ENCODE assay signal across 20 cellular contexts in genomic region chr22:20912494-20912893, GRCh38. TPM values are rescaled to one million over a fixed set of nuclear protein-coding genes. Genes with fewer than 3 reads are reported as not detected.
DNase-seq lines count a peak whose midpoint lies in the region; ATAC-seq, FAIRE-seq and TF ChIP-seq lines count a peak whose summit lies in the region.
"Had no signal": no experiment of that assay in that cellular context is flagged by ENCODE, and none has a peak within 500 bp of the region (broad histone marks: within the 10 kb centered on the region; RNA-seq: fewer than 3 reads in every experiment).

No MANE protein-coding gene starts in this region.

- H3K4me2 ChIP-seq in A549: no peak overlapping the region
- H3K4me2 ChIP-seq: BLaER1 had no signal

- no peak for TF ChIP-seq RAD21 in A549 (conservative IDR thresholded peaks at IDR 0.05 in 1 of 2, IDR thresholded peaks at IDR 0.05 in 1 of 2)

- H3K9me3 ChIP-seq in A549 (no peaks in the 10 kb centered on the region), HEK293 (ENCODE audit: control insufficient read depth, insufficient read depth, low read depth, low read length) (no peaks in the 10 kb centered on the region), BE2C (no peaks in the 10 kb centered on the region)
- H3K9me3 ChIP-seq: BLaER1 had no signal

- no peak overlapping the region for H3K4me3 ChIP-seq in A549
- no peak overlapping the region for H3K4me3 ChIP-seq in HEK293 (ENCODE audit: low read depth, low read length)
- no peak overlapping the region for H3K4me3 ChIP-seq in BE2C (ENCODE audit: low read depth, low read length)
- H3K4me3 ChIP-seq: BLaER1 had no signal

- H3K36me3 ChIP-seq in HEK293 (ENCODE audit: control insufficient read depth in 2 of 2, insufficient read depth in 1 of 2, low read length in 2 of 2): no peaks in the 10 kb centered on the region
- H3K36me3 ChIP-seq in BE2C: no peaks in the 10 kb centered on the region
- H3K36me3 ChIP-seq: BLaER1 had no signal

- no peak for FAIRE-seq in A549 (lab: Jason Lieb, UNC)
- FAIRE-seq: A204.1, GM19239, H1 had no signal

- H3K27me3 ChIP-seq in BE2C: no peaks in the 10 kb centered on the region
- H3K27me3 ChIP-seq: BLaER1 had no signal

- 83% methylated on average over 6 of the region's 6 CpGs for WGBS in A549 (ENCODE audit: missing lambda C conversion rate)

- no peak for ATAC-seq in A549
- no peak for ATAC-seq in HG02763 (IDR thresholded peaks at IDR 0.05; ENCODE audit: unreplicated experiment)
- no peak for ATAC-seq in GM18861 (IDR thresholded peaks at IDR 0.05; ENCODE audit: unreplicated experiment)

- DNase-seq in A549 (ENCODE audit: low read depth in 1 of 2, low spot score in 1 of 2): no peak
- no peak for DNase-seq in epithelial cell of prostate (ENCODE audit: low read depth, low spot score)
- peak; percentile 20 for DNase-seq in posterior vena cava (ENCODE audit: low spot score)
- no peak for DNase-seq in BE2C
- DNase-seq: AML-193; CD4-positive, alpha-beta memory T cell; DMS153; DMS79; GF-D8; H9; KG1 had no signal

- no peak for TF ChIP-seq POLR2A in A549 (IDR thresholded peaks at IDR 0.05; ENCODE audit: low read length)

- H3K27ac ChIP-seq in A549 (no peak overlapping the region), HEK293 (ENCODE audit: extremely low read depth, low read depth, low read length) (no peak overlapping the region), epithelial cell of prostate (peak overlapping the region; percentile 14)
- H3K27ac ChIP-seq: BLaER1, HL-60 had no signal

- CTCF ChIA-PET in A549 (lab: Yijun Ruan, JAX) (interaction anchor here (1.1 to 2.1 kb wide), 2 partner anchors 26 to 109 kb away, joined by 4 read pairs; no protein-coding TSS in a partner anchor), HEK293 (lab: Yijun Ruan, JAX) (interaction anchor here (1.7 kb wide), 1 partner anchor 27 kb away, joined by 4 read pairs; no protein-coding TSS in a partner anchor)

- no peaks in the 10 kb centered on the region for H3K4me1 ChIP-seq in A549
- H3K4me1 ChIP-seq in HEK293 (ENCODE audit: control insufficient read depth, insufficient read depth, low read length): no peaks in the 10 kb centered on the region
- no peaks in the 10 kb centered on the region for H3K4me1 ChIP-seq in BE2C
- H3K4me1 ChIP-seq: BLaER1 had no signal

- POLR2A ChIA-PET in A549 (lab: Yijun Ruan, JAX) (interaction anchor here (1.0 kb wide), 1 partner anchor 8 kb away, joined by 3 read pairs; no protein-coding TSS in a partner anchor), HEK293 (lab: Yijun Ruan, JAX) (no interaction called here)

- intact Hi-C loops in posterior vena cava (cut with DNase I): no loop called here

- no peak for TF ChIP-seq EP300 in A549 (IDR thresholded peaks at IDR 0.05)

- TF ChIP-seq CTCF in A549 (IDR thresholded peaks at IDR 0.05) (no peak), HEK293 (tag by site-specific recombination; IDR thresholded peaks at IDR 0.05) (no peak), BE2C (IDR thresholded peaks at IDR 0.05; ENCODE audit: low read depth, low read length) (no peak)

TF ChIP-seq in A549, 52 proteins besides CTCF, POLR2A, EP300 and RAD21:
- TF ChIP-seq RFX5 (IDR thresholded peaks at IDR 0.05): no peak
- TF ChIP-seq MAFK (IDR thresholded peaks at IDR 0.05; ENCODE audit: partially characterized antibody): peak; percentile 83

TF ChIP-seq in HEK293, 187 proteins besides CTCF, POLR2A, EP300 and RAD21:
- TF ChIP-seq GLIS1 (tag by site-specific recombination; IDR thresholded peaks at IDR 0.05) (peak; percentile 47; the same call in 1 of the 2 replicates), TSHZ1 (tag by site-specific recombination; IDR thresholded peaks at IDR 0.05; ENCODE audit: borderline replicate concordance) (no peak)

RNA-seq across cellular contexts. Expression of gene CRKL, which starts 4.7 kb away (rescaled TPM):
- polyA plus RNA-seq in A549 (2011; rRNA removed) (21.4 and 28.9 TPM in 2 replicates), A549 (2017; fragmentation: RNase III; extraction: RNeasy Plus Mini Kit Qiagen cat#74134 plus additional on column Dnase treatment) (20.6 to 22.8 TPM (median 22.2 TPM) in 3 replicates)
- 9.2 and 12.1 TPM in 2 replicates for polyA plus RNA-seq in A549 (2012; cell fraction: cytosol; rRNA removed)
- polyA plus RNA-seq in A549 (2012; cell fraction: nucleus; rRNA removed): 7.3 and 11.1 TPM in 2 replicates
- polyA minus RNA-seq in A549 (2011; rRNA and poly(A)+ RNA removed): 30.9 and 33.1 TPM in 2 replicates
- 10 to 100 TPM; 36.7 to 37.5 TPM for total RNA-seq in posterior vena cava
- 51.2 TPM for polyA plus RNA-seq in BE2C (2012; ENCODE audit: insufficient read depth, insufficient read length, low read depth)

RNA-seq across cellular contexts. Expression of gene SNAP29, which starts 53.7 kb away (rescaled TPM):
- 20.1 and 23.4 TPM in 2 replicates for polyA plus RNA-seq in A549 (2011; rRNA removed)
- 13.3 and 14.1 TPM in 2 replicates for polyA plus RNA-seq in A549 (2012; cell fraction: cytosol; rRNA removed)
- 5.8 and 6.9 TPM in 2 replicates for polyA plus RNA-seq in A549 (2012; cell fraction: nucleus; rRNA removed)
- 13.4 to 14.2 TPM (median 13.8 TPM) in 3 replicates for polyA plus RNA-seq in A549 (2017; fragmentation: RNase III; extraction: RNeasy Plus Mini Kit Qiagen cat#74134 plus additional on column Dnase treatment)
- 8.9 and 9.6 TPM in 2 replicates for polyA minus RNA-seq in A549 (2011; rRNA and poly(A)+ RNA removed)
- total RNA-seq in posterior vena cava: 10 to 100 TPM; 22.9 to 25.5 TPM
- 26.5 TPM for polyA plus RNA-seq in BE2C (2012; ENCODE audit: insufficient read depth, insufficient read length, low read depth)

RNA-seq across cellular contexts. Expression of gene PI4KA, which starts 53.9 kb away (rescaled TPM):
- polyA plus RNA-seq in A549 (2011; rRNA removed) (14.4 and 22.6 TPM in 2 replicates), A549 (2017; fragmentation: RNase III; extraction: RNeasy Plus Mini Kit Qiagen cat#74134 plus additional on column Dnase treatment) (20.6 to 21.9 TPM (median 21.3 TPM) in 3 replicates)
- 23.9 and 27.8 TPM in 2 replicates for polyA plus RNA-seq in A549 (2012; cell fraction: cytosol; rRNA removed)
- 69.3 and 79.0 TPM in 2 replicates for polyA plus RNA-seq in A549 (2012; cell fraction: nucleus; rRNA removed)
- polyA minus RNA-seq in A549 (2011; rRNA and poly(A)+ RNA removed): 33.6 and 40.8 TPM in 2 replicates
- 10 to 100 TPM; 83.9 to 97.9 TPM for total RNA-seq in posterior vena cava
- polyA plus RNA-seq in BE2C (2012; ENCODE audit: insufficient read depth, insufficient read length, low read depth): 155 TPM

RNA-seq across cellular contexts. Expression of gene AIFM3, which starts 54.6 kb away (rescaled TPM):
- polyA plus RNA-seq in A549 (2011; rRNA removed): 1.2 and 1.4 TPM in 2 replicates
- polyA plus RNA-seq in A549 (2012; cell fraction: cytosol; rRNA removed): 2.9 TPM in 2 replicates
- polyA plus RNA-seq in A549 (2012; cell fraction: nucleus; rRNA removed): 19.7 and 21.2 TPM in 2 replicates
- 2.3 to 4.0 TPM (median 3.6 TPM) in 3 replicates for polyA plus RNA-seq in A549 (2017; fragmentation: RNase III; extraction: RNeasy Plus Mini Kit Qiagen cat#74134 plus additional on column Dnase treatment)
- 1.8 and 2.6 TPM in 2 replicates for polyA minus RNA-seq in A549 (2011; rRNA and poly(A)+ RNA removed)
- 1 to 10 TPM in 1 of 2 donors, under 1 TPM in 1; 0.62 to 2.6 TPM for total RNA-seq in posterior vena cava
- 3.2 TPM for polyA plus RNA-seq in BE2C (2012; ENCODE audit: insufficient read depth, insufficient read length, low read depth)
- total RNA-seq: HT1080 had no signal
- polyA plus RNA-seq: CD4-positive, alpha-beta memory T cell had no signal
